Comparison of ENCODE assay signal across 1 cellular context in the genomic region with DNA sequence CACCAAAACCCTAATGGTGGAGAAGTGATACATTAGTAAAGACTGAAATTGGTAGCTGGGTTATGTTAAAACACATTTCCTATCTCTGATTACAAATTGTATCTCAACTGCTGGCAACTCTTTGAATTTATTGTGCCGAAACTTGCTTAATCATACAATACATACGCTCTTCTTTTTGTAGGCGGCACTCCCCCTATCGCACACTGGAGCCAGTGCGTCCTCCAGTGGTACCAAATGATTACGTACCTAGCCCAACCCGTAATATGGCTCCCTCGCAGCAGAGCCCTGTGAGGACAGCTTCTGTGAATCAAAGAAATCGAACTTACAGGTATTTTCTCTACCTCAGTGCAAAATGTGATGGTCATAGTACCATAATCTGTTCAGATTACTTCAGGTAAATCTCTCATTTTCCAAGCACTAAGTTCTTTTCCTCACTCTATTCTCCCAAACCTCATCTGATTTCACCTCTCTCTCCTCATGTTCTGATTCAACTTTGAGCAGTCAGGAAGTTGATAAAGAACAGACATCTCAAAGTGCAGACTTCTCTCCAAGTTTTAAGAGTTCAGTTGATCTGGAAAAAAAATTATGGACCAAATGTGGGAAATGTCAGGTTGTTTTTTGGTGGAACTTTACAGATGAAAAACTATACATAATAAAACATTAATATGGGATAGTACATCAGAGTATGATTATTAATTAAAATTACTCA.
TF ChIP-seq lines count a peak whose summit lies in the region.

No MANE protein-coding gene starts in this region.

TF ChIP-seq in H1, 55 proteins besides CTCF, POLR2A, EP300 and RAD21:
- TF ChIP-seq YY1 (IDR thresholded peaks at IDR 0.05; ENCODE audit: low read depth, low read length) (0 out of 2 replicates have a peak, but pooled peaks have one; percentile 11), BACH1 (IDR thresholded peaks at IDR 0.05; ENCODE audit: low read length) (no peak)
